Comparison of ENCODE assay signal across 32 cellular contexts in genomic region chr11:106353031-106353430, GRCh38.
"Had no signal": no experiment of that assay in that cellular context is flagged by ENCODE, and none has a peak within 500 bp of the region (broad histone marks: within the 10 kb centered on the region; RNA-seq: fewer than 3 reads in every experiment).

No MANE protein-coding gene starts in this region.

- ATAC-seq: activated naive CD4-positive, alpha-beta T cell treated with anti-CD3 and anti-CD28 coated beads, Interleukin-2, amount 50 U/mL, for 72 hours; activated naive CD8-positive, alpha-beta T cell treated with anti-CD3 and anti-CD28 coated beads, Interleukin-2, amount 50 U/mL, for 24 hours; activated T-cell treated with anti-CD3 and anti-CD28 coated beads, Interleukin-2, amount 50 U/mL, for 4 hours; activated T-cell treated with anti-CD3 and anti-CD28 coated beads, Interleukin-2, amount 50 U/mL, for 72 hours; activated T-helper 17 cell treated with anti-CD3 and anti-CD28 coated beads, Interleukin-2, amount 50 U/mL, for 72 hours; body of pancreas had no signal

- H3K27me3 ChIP-seq: adrenal gland, ascending aorta, body of pancreas, brain microvascular endothelial cell, breast epithelium, cardiac muscle cell had no signal

- H3K4me3 ChIP-seq: adrenal gland, ascending aorta, body of pancreas, breast epithelium, cardiac muscle cell had no signal

- H3K4me1 ChIP-seq: adrenal gland, ascending aorta, body of pancreas, breast epithelium had no signal

- H3K36me3 ChIP-seq: adrenal gland, ascending aorta, brain microvascular endothelial cell, breast epithelium, cardiac muscle cell had no signal

- H3K27ac ChIP-seq: adrenal gland, ascending aorta, body of pancreas, brain microvascular endothelial cell, breast epithelium, cardiac muscle cell had no signal

- DNase-seq: activated effector memory CD4-positive, alpha-beta T cell treated with anti-CD3 and anti-CD28 coated beads, Interleukin-2, amount 50 U/mL, for 16 hours; activated effector memory CD4-positive, alpha-beta T cell treated with Interleukin-2 at 50 U/mL for 16 hours; activated gamma-delta T cell; activated gamma-delta T cell treated with Interleukin-2 at 50 U/mL for 16 hours; activated naive CD4-positive, alpha-beta T cell; activated naive CD4-positive, alpha-beta T cell treated with anti-CD3 and anti-CD28 coated beads for 36 hours; activated naive CD4-positive, alpha-beta T cell treated with anti-CD3 and anti-CD28 coated beads, Interleukin-2, amount 10 ng/mL, durations not matched to agents 7 days and 5 days; activated naive CD4-positive, alpha-beta T cell treated with anti-CD3 and anti-CD28 coated beads, Interleukin-2, amount 50 U/mL, for 16 hours; activated naive CD4-positive, alpha-beta T cell treated with Interleukin-2 at 50 U/mL for 16 hours; activated naive CD8-positive, alpha-beta T cell treated with anti-CD3 and anti-CD28 coated beads for 36 hours; activated naive CD8-positive, alpha-beta T cell treated with anti-CD3 and anti-CD28 coated beads, Interleukin-2, amount 10 ng/mL, durations not matched to agents 7 days and 5 days; activated naive CD8-positive, alpha-beta T cell treated with anti-CD3 and anti-CD28 coated beads, Interleukin-2, amount 50 U/mL, for 24 hours; activated T-cell treated with anti-CD3 and anti-CD28 coated beads, Interleukin-2, amount 50 U/mL, for 1 hour; activated T-cell treated with anti-CD3 and anti-CD28 coated beads, Interleukin-2, amount 50 U/mL, for 24 hours; activated T-cell treated with anti-CD3 and anti-CD28 coated beads, Interleukin-2, amount 50 U/mL, for 4 hours; activated T-cell treated with anti-CD3 and anti-CD28 coated beads, Interleukin-2, amount 50 U/mL, for 48 hours; activated T-cell treated with anti-CD3 and anti-CD28 coated beads, Interleukin-2, amount 50 U/mL, for 72 hours; adrenal gland; amniotic stem cell; amygdala; anterior cingulate cortex; aorta; body of pancreas; brain microvascular endothelial cell; caudate nucleus; central memory CD4-positive, alpha-beta T cell; cerebellar nuclear complex had no signal

- H3K9me3 ChIP-seq: adrenal gland, ascending aorta, body of pancreas, breast epithelium had no signal
